Comparison of ENCODE assay signal across 1 cellular context in genomic region chr4:177182156-177182555, GRCh38.
A peak's percentile ranks its signal among the peaks of the same experiment; 100 is the strongest.
TF ChIP-seq lines count a peak whose summit lies in the region.

No MANE protein-coding gene starts in this region.

TF ChIP-seq in IMR-90, 13 proteins besides CTCF, POLR2A, EP300 and RAD21:
- TF ChIP-seq CEBPB (IDR thresholded peaks at IDR 0.05; ENCODE audit: low read depth, low read length) (peak; percentile 73), SMC3 (IDR thresholded peaks at IDR 0.05; ENCODE audit: low read depth, low read length) (no peak)
TF ChIP-seq in IMR-90: peak in this region for 1.
